Comparison of ENCODE assay signal across 8 cellular contexts in the genomic region with DNA sequence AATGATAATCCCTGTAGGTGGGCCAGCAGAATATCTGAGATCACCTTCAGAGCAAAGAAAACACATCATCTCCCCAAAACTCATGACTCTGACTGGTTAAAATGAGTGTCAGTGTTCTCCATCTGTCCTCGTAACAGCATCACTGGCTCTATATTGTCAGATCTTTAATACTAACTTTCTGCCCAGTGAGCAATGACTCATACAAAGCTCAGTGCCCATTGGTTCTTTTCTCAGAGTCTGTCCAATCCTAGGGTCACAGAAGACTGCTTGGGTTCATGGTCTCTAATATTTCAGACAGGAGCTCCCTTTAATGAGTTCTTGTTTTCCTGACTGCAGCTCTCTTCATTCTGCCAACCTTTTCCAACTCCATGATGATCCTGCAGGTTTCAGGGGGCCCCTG. TPM values are rescaled to one million over a fixed set of nuclear protein-coding genes. Genes with fewer than 3 reads are reported as not detected.
DNase-seq lines count a peak whose midpoint lies in the region; ATAC-seq, FAIRE-seq and TF ChIP-seq lines count a peak whose summit lies in the region.

No MANE protein-coding gene starts in this region.

- TF ChIP-seq EP300 in H1 (IDR thresholded peaks at IDR 0.05; ENCODE audit: borderline replicate concordance in 1 of 2, low read depth in 2 of 2, low read length in 2 of 2) (no peak), transverse colon (IDR thresholded peaks at IDR 0.05; ENCODE audit: low read depth) (no peak)

- no peak overlapping the region for H2BK12ac ChIP-seq in H1 (ENCODE audit: low read depth, low read length)

- H3K4me3 ChIP-seq in H1 (ENCODE audit: extremely low read depth in 1 of 4, insufficient read depth in 2 of 4, low read depth in 3 of 4, low read length in 4 of 4) = no peak overlapping the region
- no peak overlapping the region for H3K4me3 ChIP-seq in transverse colon

- peak; percentile 82 for DNase-seq in Ammon's horn (ENCODE audit: low spot score)
- DNase-seq in GM18507 (ENCODE audit: extremely low spot score, insufficient read length, low read depth) = peak; percentile 66
- DNase-seq in NCI-H526 (lab: John Stamatoyannopoulos, UW) = peak; percentile 63 to 73
- DNase-seq in H1 (ENCODE audit: low read depth in 1 of 2, low spot score in 2 of 2) = no peak
- DNase-seq in naive thymus-derived CD8-positive, alpha-beta T cell = peak in 5 of 10 donors; percentile 31 to 54 (median 38)
- DNase-seq in transverse colon = no peak
- DNase-seq in posterior vena cava (ENCODE audit: low spot score) = no peak

- H2AK5ac ChIP-seq in H1 (ENCODE audit: low read depth, low read length) = no peak overlapping the region

- TF ChIP-seq POLR2A in H1 (IDR thresholded peaks at IDR 0.05; ENCODE audit: control extremely low read depth in 1 of 2, low read depth in 2 of 2, low read length in 2 of 2) = no peak
- no peak for TF ChIP-seq POLR2A in transverse colon (IDR thresholded peaks at IDR 0.05)

- H3K14ac ChIP-seq in H1 (ENCODE audit: insufficient read length) = no peak overlapping the region

- no peaks in the 10 kb centered on the region for H3K36me3 ChIP-seq in H1 (ENCODE audit: control insufficient read depth in 2 of 4, insufficient read depth in 4 of 4, low read length in 3 of 4)
- H3K36me3 ChIP-seq in transverse colon = no peaks in the 10 kb centered on the region

- in situ Hi-C loops in transverse colon (cut with MboI; ENCODE audit: low pct_ligation_motif_present in 1 of 4, low pct_unique_long_range_greater_than_20kb in 1 of 4, low sequenced_read_pairs in 3 of 4) = loop anchor here in 1 of 4 donors (25.0 kb wide), 1 partner anchor 125 kb away; no protein-coding TSS in a partner anchor

- H3K4me2 ChIP-seq in H1 (ENCODE audit: insufficient read depth in 1 of 2, low read depth in 2 of 2, low read length in 2 of 2) = no peak overlapping the region

- H2BK5ac ChIP-seq in H1 (ENCODE audit: low read depth, low read length) = no peak overlapping the region

- no peak overlapping the region for H3K27ac ChIP-seq in H1 (ENCODE audit: low read depth, low read length)
- no peak overlapping the region for H3K27ac ChIP-seq in transverse colon

- ATAC-seq in HG02885 (IDR thresholded peaks at IDR 0.05; ENCODE audit: poor library complexity, unreplicated experiment) = peak; percentile 84
- ATAC-seq in naive thymus-derived CD8-positive, alpha-beta T cell = peak; percentile 97 to 99

- H4K5ac ChIP-seq in H1 (ENCODE audit: insufficient read length, low read depth, low read length) = no peak overlapping the region

- H3K23me2 ChIP-seq in H1 (ENCODE audit: low read depth, low read length) = peaks cover 5% of the 10 kb centered on the region; the same call in 1 of the 2 replicates

- no peak for TF ChIP-seq CTCF in H1 (IDR thresholded peaks at IDR 0.05; ENCODE audit: control extremely low read depth in 1 of 3, insufficient read depth in 1 of 3, low read depth in 1 of 3, low read length in 3 of 3)
- TF ChIP-seq CTCF in transverse colon (IDR thresholded peaks at IDR 0.05) = no peak

- peaks cover 0 to 2% (median 0%) of the 10 kb centered on the region in 4 experiments; a peak in 3 of 7 replicates for H3K4me1 ChIP-seq in H1 (replicated peaks in 1 of 4; ENCODE audit: control insufficient read depth in 3 of 4, insufficient read depth in 4 of 4, low read length in 3 of 4)
- H3K4me1 ChIP-seq in transverse colon = peaks cover 0 to 4% (median 2%) of the 10 kb centered on the region in 4 donors

- peaks cover 29 to 87% (median 55%) of the 10 kb centered on the region in 5 donors for H3K27me3 Mint-ChIP-seq in naive thymus-derived CD8-positive, alpha-beta T cell

- peak overlapping the region in 2 of 10 donors; percentile 4 to 47 for H3K27ac Mint-ChIP-seq in naive thymus-derived CD8-positive, alpha-beta T cell

- CTCF ChIA-PET in H1 (lab: Charles Lee; ENCODE audit: partially characterized antibody) = interaction anchor here (1.0 to 1.5 kb wide), 7 partner anchors 12 to 128 kb away, joined by 3 to 5 read pairs (median 4); no protein-coding TSS in a partner anchor

- intact Hi-C loops in transverse colon (cut with DNase I; ENCODE audit: low total_unique reads) (no loop called here), posterior vena cava (cut with DNase I) (loop anchor here in 1 of 2 donors (10.0 kb wide), 1 partner anchor 143 kb away; no protein-coding TSS in a partner anchor)

- H2BK15ac ChIP-seq in H1 (ENCODE audit: low read length) = peak overlapping the region; percentile 32; the same call in 1 of the 2 replicates

- no peak overlapping the region for H3K9ac ChIP-seq in H1 (replicated peaks in 1 of 4; ENCODE audit: extremely low read depth in 1 of 4, low read depth in 3 of 4, low read length in 3 of 4)

- H3K4me3 Mint-ChIP-seq in naive thymus-derived CD8-positive, alpha-beta T cell = peak overlapping the region in 1 of 10 donors; percentile 6

- H3K4me1 Mint-ChIP-seq in naive thymus-derived CD8-positive, alpha-beta T cell = peaks cover 4 to 41% (median 11%) of the 10 kb centered on the region in 4 donors

- POLR2A ChIA-PET in H1 (lab: Charles Lee; ENCODE audit: partially characterized antibody) = interaction anchor here (1.1 kb wide), 2 partner anchors 9 to 32 kb away, joined by 3 to 6 read pairs; no protein-coding TSS in a partner anchor
- POLR2A ChIA-PET in naive thymus-derived CD8-positive, alpha-beta T cell (lab: Charles Lee) = no interaction called here

- no peaks in the 10 kb centered on the region for H3K9me3 ChIP-seq in H1 (ENCODE audit: insufficient read depth in 2 of 2, low read depth in 1 of 2, low read length in 1 of 2)
- H3K9me3 ChIP-seq in transverse colon = no peaks in the 10 kb centered on the region

- H3K56ac ChIP-seq in H1 (replicated peaks; ENCODE audit: insufficient read length, low read depth, low read length) = no peak overlapping the region

- H3K9me3 Mint-ChIP-seq in naive thymus-derived CD8-positive, alpha-beta T cell = no peaks in the 10 kb centered on the region

- H3K79me2 ChIP-seq in H1 (ENCODE audit: control insufficient read depth in 1 of 2, insufficient read depth in 2 of 2, low read length in 2 of 2) = no peaks in the 10 kb centered on the region

- peak; percentile 95 for FAIRE-seq in GM18507 (lab: Jason Lieb, UNC)
- no peak for FAIRE-seq in H1 (lab: Jason Lieb, UNC)

- H2BK20ac ChIP-seq in H1 (ENCODE audit: low read length) = no peak overlapping the region

- no peak overlapping the region for H2AFZ ChIP-seq in H1 (ENCODE audit: low read length)

- H3K36me3 Mint-ChIP-seq in naive thymus-derived CD8-positive, alpha-beta T cell = no peaks in the 10 kb centered on the region

- WGBS in H1 (ENCODE audit: extremely low coverage in 1 of 2, insufficient coverage in 1 of 2, insufficient read length in 1 of 2, insufficient replicate concordance in 2 of 2, low coverage in 1 of 2, low lambda C conversion rate in 2 of 2, missing lambda C conversion rate in 1 of 2), 2 experiments = 86% methylated on average over 1 of the region's 1 CpG; no CpG with 5 or more reads in 1 of the 2 experiments
- WGBS in transverse colon (ENCODE audit: low coverage in 1 of 2), 2 donors = 14 to 50% methylated on average over 1 of the region's 1 CpG

- no peak overlapping the region for H3K23ac ChIP-seq in H1 (ENCODE audit: insufficient read length)

- no peak for TF ChIP-seq RAD21 in H1 (IDR thresholded peaks at IDR 0.05 in 1 of 2, conservative IDR thresholded peaks at IDR 0.05 in 1 of 2; ENCODE audit: low read depth in 2 of 2, low read length in 2 of 2)

- no peaks in the 10 kb centered on the region for H4K20me1 ChIP-seq in H1 (replicated peaks in 1 of 2; ENCODE audit: control insufficient read depth in 1 of 2, insufficient read depth in 2 of 2, low read length in 2 of 2)

- H3K18ac ChIP-seq in H1 (ENCODE audit: extremely low read depth, low read length) = peak overlapping the region; percentile 24; the same call in 1 of the 2 replicates

- H3K27me3 ChIP-seq in H1 (replicated peaks in 1 of 4; ENCODE audit: control insufficient read depth in 3 of 4, extremely low read depth in 1 of 4, insufficient read depth in 3 of 4, low read length in 3 of 4) = no peaks in the 10 kb centered on the region; a peak in 1 of 7 replicates
- H3K27me3 ChIP-seq in transverse colon = peaks cover 68% of the 10 kb centered on the region

- H2BK120ac ChIP-seq in H1 (replicated peaks; ENCODE audit: low read depth, low read length) = no peak overlapping the region

- no peaks in the 10 kb centered on the region for H3K79me1 ChIP-seq in H1 (ENCODE audit: low read depth, low read length)

- no peak overlapping the region for H4K91ac ChIP-seq in H1 (replicated peaks; ENCODE audit: insufficient read length, low read length)

- H3K4ac ChIP-seq in H1 (replicated peaks; ENCODE audit: insufficient read length, low read depth, low read length) = no peak overlapping the region

- no peak overlapping the region for H4K8ac ChIP-seq in H1 (ENCODE audit: extremely low read depth, insufficient read depth, low read length)

RNA-seq across cellular contexts. Expression of gene HLA-DPB1, which starts 36.4 kb away (rescaled TPM):
- 32.3 and 37.8 TPM in 2 replicates for total RNA-seq in H1 (2021; fragmentation: NEBNext Ultra II Directional; extraction: Animal tissue kit (Norgen Biotek cat#: 25700))
- polyA plus RNA-seq in H1 (2011; rRNA removed) = 58.8 and 62.8 TPM in 2 replicates
- polyA plus RNA-seq in H1 (2011; cell fraction: cytosol; rRNA removed) = 81.9 TPM
- polyA plus RNA-seq in H1 (2011; cell fraction: nucleus; rRNA removed) = 41.7 TPM
- 46.1 to 60.1 TPM (median 55.5 TPM) in 4 replicates for polyA plus RNA-seq in H1 (2012, experiment 1 of 2)
- 46.2 TPM for polyA plus RNA-seq in H1 (2012, experiment 2 of 2)
- polyA plus RNA-seq in H1 (2013, experiment 1 of 2) = 35.2 TPM
- 34.9 TPM for polyA plus RNA-seq in H1 (2013, experiment 2 of 2)
- polyA minus RNA-seq in H1 (2011; rRNA and poly(A)+ RNA removed) = 32.8 and 39.3 TPM in 2 replicates
- 15.7 TPM for polyA minus RNA-seq in H1 (2011; cell fraction: cytosol; rRNA and poly(A)+ RNA removed)
- polyA minus RNA-seq in H1 (2011; cell fraction: nucleus; rRNA and poly(A)+ RNA removed) = 13.9 TPM
- total RNA-seq in naive thymus-derived CD8-positive, alpha-beta T cell = 10 to 100 TPM; 42.8 to 44.0 TPM
- 100 to 1,000 TPM in 2 of 3 donors, 10 to 100 TPM in 1; 62.2 to 228 (median 186) TPM for polyA plus RNA-seq in naive thymus-derived CD8-positive, alpha-beta T cell
- 10 to 100 TPM in 3 of 4 donors, 1 to 10 TPM in 1; 10.0 to 68.0 (median 40.4) TPM for total RNA-seq in transverse colon
- total RNA-seq in posterior vena cava = 10 to 100 TPM; 37.4 to 63.9 TPM

RNA-seq across cellular contexts. Expression of gene HLA-DPA1, which starts 38.7 kb away (rescaled TPM):
- 6.2 and 6.8 TPM in 2 replicates for total RNA-seq in H1 (2021; fragmentation: NEBNext Ultra II Directional; extraction: Animal tissue kit (Norgen Biotek cat#: 25700))
- polyA plus RNA-seq in H1 (2011; rRNA removed) = 8.4 and 13.1 TPM in 2 replicates
- 6.7 TPM for polyA plus RNA-seq in H1 (2011; cell fraction: cytosol; rRNA removed)
- polyA plus RNA-seq in H1 (2011; cell fraction: nucleus; rRNA removed) = 5.8 TPM
- 7.1 to 9.1 TPM (median 7.7 TPM) in 4 replicates for polyA plus RNA-seq in H1 (2012, experiment 1 of 2)
- polyA plus RNA-seq in H1 (2012, experiment 2 of 2) = 6.4 TPM
- 8.5 TPM for polyA plus RNA-seq in H1 (2013, experiment 1 of 2)
- 8.4 TPM for polyA plus RNA-seq in H1 (2013, experiment 2 of 2)
- polyA minus RNA-seq in H1 (2011; rRNA and poly(A)+ RNA removed) = 5.5 and 5.8 TPM in 2 replicates
- 4.3 TPM for polyA minus RNA-seq in H1 (2011; cell fraction: cytosol; rRNA and poly(A)+ RNA removed)
- polyA minus RNA-seq in H1 (2011; cell fraction: nucleus; rRNA and poly(A)+ RNA removed) = 2.4 TPM
- total RNA-seq in naive thymus-derived CD8-positive, alpha-beta T cell = 10 to 100 TPM; 32.6 to 35.9 TPM
- 100 to 1,000 TPM in 1 of 3 donors, 10 to 100 TPM in 2; 19.5 to 121 (median 77.1) TPM for polyA plus RNA-seq in naive thymus-derived CD8-positive, alpha-beta T cell
- 10 to 100 TPM in 3 of 4 donors, 1 to 10 TPM in 1; 2.2 to 77.8 (median 28.7) TPM for total RNA-seq in transverse colon
- 10 to 100 TPM; 44.4 to 84.9 TPM for total RNA-seq in posterior vena cava

Comparison
In these comparisons a context has a peak if more than half of its experiments do, and no peak if none do; other contexts are left out.
1. DNase-seq: peak in Ammon's horn (single experiment), GM18507 (single experiment) and NCI-H526 (2 of 2); none in H1 (0 of 2), transverse colon (single experiment) and posterior vena cava (single experiment).